In the genomic region with DNA sequence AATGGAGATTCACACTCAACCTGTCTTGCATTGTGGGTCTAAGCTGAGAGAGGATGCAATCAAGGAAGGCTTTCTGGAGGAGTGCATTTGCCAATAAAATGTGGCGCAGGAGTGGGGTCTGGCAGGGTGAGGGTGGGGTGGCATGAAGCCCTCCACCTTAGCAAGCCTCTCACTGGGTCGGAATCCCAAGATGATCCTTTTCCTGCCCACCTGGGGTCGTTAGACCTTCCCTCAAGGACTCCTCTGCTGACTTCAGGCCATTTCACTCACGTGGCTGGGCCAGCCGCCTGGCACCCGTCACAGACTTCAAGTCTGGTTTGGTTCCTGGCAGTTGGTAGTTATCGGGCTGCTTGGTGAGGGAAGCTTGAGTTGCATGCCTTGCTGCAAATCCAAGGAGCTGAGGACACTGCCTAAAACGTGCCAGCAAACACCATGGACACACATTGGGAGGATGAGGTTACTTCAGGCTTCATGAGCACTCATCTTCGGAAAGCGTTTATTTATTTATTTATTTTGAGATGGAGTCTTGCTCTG, we compare ENCODE assay signal across 13 cellular contexts. TPM values are rescaled to one million over a fixed set of nuclear protein-coding genes. Genes with fewer than 3 reads are reported as not detected.
A peak's percentile ranks its signal among the peaks of the same experiment; 100 is the strongest.
DNase-seq lines count a peak whose midpoint lies in the region; ATAC-seq and TF ChIP-seq lines count a peak whose summit lies in the region.
"Had no signal": no experiment of that assay in that cellular context is flagged by ENCODE, and none has a peak within 500 bp of the region (broad histone marks: within the 10 kb centered on the region; RNA-seq: fewer than 3 reads in every experiment).

No MANE protein-coding gene starts in this region.

- no peaks in the 10 kb centered on the region for H3K9me3 Mint-ChIP-seq in Calu3 (ENCODE audit: low read depth, unreplicated experiment)
- no peaks in the 10 kb centered on the region for H3K9me3 Mint-ChIP-seq in activated CD4-positive, alpha-beta memory T cell treated with anti-CD3 and anti-CD28 coated beads for 36 hours
- no peaks in the 10 kb centered on the region for H3K9me3 Mint-ChIP-seq in mesothelial cell of epicardium

- H3K27ac ChIP-seq in BLaER1 treated with 17β-estradiol and CSF1 and Interleukin-3, amounts not matched to agents 10 nM and 100 nM: peak overlapping the region in 1 of 11 experiments; percentile 11; a peak in 1 of 22 replicates

- H3K27ac Mint-ChIP-seq in Calu3 (ENCODE audit: unreplicated experiment) (peak overlapping the region; percentile 23), mesothelial cell of epicardium (peak overlapping the region; percentile 82)
- H3K27ac Mint-ChIP-seq in activated CD4-positive, alpha-beta memory T cell treated with anti-CD3 and anti-CD28 coated beads for 36 hours: peak overlapping the region; percentile 38

- peak overlapping the region in 8 of 11 experiments; percentile 6 to 97 (median 94); a peak in 10 of 22 replicates for H3K9ac ChIP-seq in BLaER1 treated with 17β-estradiol and CSF1 and Interleukin-3, amounts not matched to agents 10 nM and 100 nM

- peaks cover 60 to 64% (median 62%) of the 10 kb centered on the region in 11 experiments for H3K36me3 ChIP-seq in BLaER1 treated with 17β-estradiol and CSF1 and Interleukin-3, amounts not matched to agents 10 nM and 100 nM

- TF ChIP-seq CTCF in Calu3 (IDR thresholded peaks at IDR 0.05; ENCODE audit: unreplicated experiment) (no peak), mesothelial cell of epicardium (IDR thresholded peaks at IDR 0.05; ENCODE audit: unreplicated experiment) (no peak), foreskin fibroblast (IDR thresholded peaks at IDR 0.05; ENCODE audit: low read depth, low read length) (no peak)

- H3K4me1 ChIP-seq in BLaER1 treated with 17β-estradiol and CSF1 and Interleukin-3, amounts not matched to agents 10 nM and 100 nM: peaks cover 25 to 62% (median 47%) of the 10 kb centered on the region in 10 experiments

- DNase-seq in Calu3 (no peak), mesothelial cell of epicardium (ENCODE audit: low spot score in 2 of 2, unreplicated experiment in 2 of 2) (no peak), NCI-H748 treated with DMSO at 0.1 percent for 48 hours (lab: John Stamatoyannopoulos, UW) (no peak), foreskin fibroblast (no peak), NCI-H1092 (lab: John Stamatoyannopoulos, UW) (no peak)
- DNase-seq in activated CD4-positive, alpha-beta memory T cell treated with anti-CD3 and anti-CD28 coated beads for 36 hours: no peak
- DNase-seq: NCI-H1092 treated with DMSO at 0.1 percent for 48 hours; NCI-H2171; stimulated activated CD4-positive, alpha-beta T cell treated with anti-CD3 and anti-CD28 coated beads, Interleukin-1b, Interleukin-23, amount 100 ng/mL, for 48 hours; trophoblast cell had no signal

- peaks cover 46 to 73% (median 65%) of the 10 kb centered on the region in 11 experiments; a peak in 21 of 22 replicates for H4K20me1 ChIP-seq in BLaER1 treated with 17β-estradiol and CSF1 and Interleukin-3, amounts not matched to agents 10 nM and 100 nM

- intact Hi-C loops in Calu3 (cut with micrococcal nuclease; ENCODE audit: unreplicated experiment): no loop called here
- intact Hi-C loops in activated CD4-positive, alpha-beta memory T cell treated with anti-CD3 and anti-CD28 coated beads for 36 hours (cut with micrococcal nuclease): no loop called here

- H3K4me2 ChIP-seq in BLaER1 treated with 17β-estradiol and CSF1 and Interleukin-3, amounts not matched to agents 10 nM and 100 nM: peak overlapping the region; percentile 87 to 100 (median 98); a peak in 21 of 22 replicates

- H3K9me3 ChIP-seq in BLaER1 treated with 17β-estradiol and CSF1 and Interleukin-3, amounts not matched to agents 10 nM and 100 nM (replicated peaks in 1 of 11): no peaks in the 10 kb centered on the region

- POLR2A ChIA-PET in activated CD4-positive, alpha-beta memory T cell treated with anti-CD3 and anti-CD28 coated beads for 36 hours (lab: Charles Lee): interaction anchor here (1.0 kb wide), 1 partner anchor 63 kb away, joined by 3 read pairs; no protein-coding TSS in a partner anchor

- H3K36me3 Mint-ChIP-seq in Calu3 (ENCODE audit: insufficient read depth, unreplicated experiment): peaks cover 67% of the 10 kb centered on the region
- H3K36me3 Mint-ChIP-seq in activated CD4-positive, alpha-beta memory T cell treated with anti-CD3 and anti-CD28 coated beads for 36 hours: peaks cover 51% of the 10 kb centered on the region
- H3K36me3 Mint-ChIP-seq in mesothelial cell of epicardium: peaks cover 25% of the 10 kb centered on the region

- no TSS peak for BruUV-seq in Calu3 (replicated peaks; lab: Mats Ljungman, UMichigan)

- H3K27me3 Mint-ChIP-seq in Calu3 (ENCODE audit: unreplicated experiment): no peaks in the 10 kb centered on the region
- no peaks in the 10 kb centered on the region for H3K27me3 Mint-ChIP-seq in activated CD4-positive, alpha-beta memory T cell treated with anti-CD3 and anti-CD28 coated beads for 36 hours
- no peaks in the 10 kb centered on the region for H3K27me3 Mint-ChIP-seq in mesothelial cell of epicardium (ENCODE audit: low read depth)

- CTCF ChIA-PET in Calu3 (lab: Charles Lee): no interaction called here
- CTCF ChIA-PET in activated CD4-positive, alpha-beta memory T cell treated with anti-CD3 and anti-CD28 coated beads for 36 hours (lab: Charles Lee): no interaction called here

- H3K4me1 Mint-ChIP-seq in Calu3 (ENCODE audit: low read depth, unreplicated experiment) (peaks cover 24% of the 10 kb centered on the region), mesothelial cell of epicardium (peaks cover 27% of the 10 kb centered on the region)
- H3K4me1 Mint-ChIP-seq in activated CD4-positive, alpha-beta memory T cell treated with anti-CD3 and anti-CD28 coated beads for 36 hours (ENCODE audit: low read depth): peaks cover 45% of the 10 kb centered on the region

- H3K4me3 Mint-ChIP-seq in Calu3 (ENCODE audit: low read depth, unreplicated experiment) (no peak overlapping the region), mesothelial cell of epicardium (peak overlapping the region; percentile 90)
- no peak overlapping the region for H3K4me3 Mint-ChIP-seq in activated CD4-positive, alpha-beta memory T cell treated with anti-CD3 and anti-CD28 coated beads for 36 hours

- ATAC-seq in GM21576 (IDR thresholded peaks at IDR 0.05; ENCODE audit: unreplicated experiment): no peak
- ATAC-seq: left lobe of liver had no signal

- H3K4me3 ChIP-seq in BLaER1 treated with 17β-estradiol and CSF1 and Interleukin-3, amounts not matched to agents 10 nM and 100 nM: peak overlapping the region in 6 of 10 experiments; percentile 94 to 100 (median 99); a peak in 6 of 20 replicates
- H3K4me3 ChIP-seq in foreskin fibroblast (ENCODE audit: low read depth in 1 of 2, low read length in 2 of 2): no peak overlapping the region

- H3K27me3 ChIP-seq in BLaER1 treated with 17β-estradiol and CSF1 and Interleukin-3, amounts not matched to agents 10 nM and 100 nM: no peaks in the 10 kb centered on the region

RNA-seq across cellular contexts. Expression of a gene that starts 2.5 kb away (rescaled TPM):
- 353 and 375 TPM in 2 replicates for total RNA-seq in Calu3 (2022)
- total RNA-seq in activated CD4-positive, alpha-beta memory T cell treated with anti-CD3 and anti-CD28 coated beads for 36 hours: 100 to 1,000 TPM; 549 to 564 TPM
- 226 to 228 TPM (median 226 TPM) in 3 replicates for total RNA-seq in mesothelial cell of epicardium

RNA-seq across cellular contexts. Expression of a gene that starts 36.7 kb away (rescaled TPM):
- total RNA-seq in Calu3 (2022): 29.3 and 35.7 TPM in 2 replicates
- 10 to 100 TPM; 29.8 TPM for total RNA-seq in activated CD4-positive, alpha-beta memory T cell treated with anti-CD3 and anti-CD28 coated beads for 36 hours
- total RNA-seq in mesothelial cell of epicardium: 10.0 to 16.5 TPM (median 12.5 TPM) in 3 replicates

Comparison
In these comparisons a context has a peak if more than half of its experiments do, and no peak if none do; other contexts are left out.
1. H3K4me3 ChIP-seq: peak in BLaER1 treated with 17β-estradiol and CSF1 and Interleukin-3, amounts not matched to agents 10 nM and 100 nM (6 of 10); none in foreskin fibroblast (0 of 2).
2. H3K27ac Mint-ChIP-seq: peak in every context shown above with its lines; median percentile 82 in mesothelial cell of epicardium; 38 in activated CD4-positive, alpha-beta memory T cell treated with anti-CD3 and anti-CD28 coated beads for 36 hours; 23 in Calu3.